In genomic region chr16:77723108-77723514, GRCh38 we compare ENCODE assay signal across 8 cellular contexts. TPM values are rescaled to one million over a fixed set of nuclear protein-coding genes. Genes with fewer than 3 reads are reported as not detected.
A peak's percentile ranks its signal among the peaks of the same experiment; 100 is the strongest.
DNase-seq lines count a peak whose midpoint lies in the region; ATAC-seq and TF ChIP-seq lines count a peak whose summit lies in the region.

No MANE protein-coding gene starts in this region.

- peak; percentile 14 for ATAC-seq in GM21825 (IDR thresholded peaks at IDR 0.05; ENCODE audit: unreplicated experiment)

- H3K4me1 ChIP-seq in ascending aorta = no peaks in the 10 kb centered on the region
- H3K4me1 ChIP-seq in skeletal muscle satellite cell (ENCODE audit: control insufficient read depth, insufficient read depth, low read length) = peaks cover 5% of the 10 kb centered on the region

- TF ChIP-seq CTCF in ascending aorta (IDR thresholded peaks at IDR 0.05) = no peak

- peak overlapping the region; percentile 98 for H3K4me2 ChIP-seq in skeletal muscle satellite cell (ENCODE audit: low read length)

- intact Hi-C loops in ascending aorta (cut with DNase I) = loop anchor here (2.0 to 5.0 kb wide), 6 partner anchors 42 to 280 kb away; partner anchors contain the start of gene VAT1L

- H3K9ac ChIP-seq in skeletal muscle satellite cell (ENCODE audit: low read depth, low read length) = peak overlapping the region; percentile 91

- peak overlapping the region; percentile 75 for H3K4me3 ChIP-seq in MG63
- peak overlapping the region; percentile 64 to 67 for H3K4me3 ChIP-seq in ascending aorta
- H3K4me3 ChIP-seq in iPS-11a (ENCODE audit: low read depth, low read length) = peak overlapping the region; percentile 59
- peak overlapping the region; percentile 81 for H3K4me3 ChIP-seq in skeletal muscle satellite cell (ENCODE audit: low read length)

- H3K36me3 ChIP-seq in MG63 (no peaks in the 10 kb centered on the region), ascending aorta (no peaks in the 10 kb centered on the region), skeletal muscle satellite cell (ENCODE audit: insufficient read depth, low read length) (no peaks in the 10 kb centered on the region)

- H3K27ac ChIP-seq in ascending aorta = peak overlapping the region; percentile 75 to 83

- H3K27me3 ChIP-seq in MG63 = no peaks in the 10 kb centered on the region
- no peaks in the 10 kb centered on the region for H3K27me3 ChIP-seq in ascending aorta
- no peaks in the 10 kb centered on the region for H3K27me3 ChIP-seq in skeletal muscle satellite cell (ENCODE audit: control insufficient read depth, insufficient read depth, low read length)

- peak; percentile 59 for DNase-seq in GM03348 (ENCODE audit: low spot score)
- no peak for DNase-seq in MG63
- no peak for DNase-seq in ascending aorta (ENCODE audit: low spot score in 2 of 2)
- DNase-seq in OCI-M2 (lab: John Stamatoyannopoulos, UW; ENCODE audit: unreplicated experiment) = no peak
- DNase-seq in NCI-H1694 treated with DMSO at 0.1 percent for 48 hours (lab: John Stamatoyannopoulos, UW) = no peak

- no peaks in the 10 kb centered on the region for H3K9me3 ChIP-seq in MG63
- no peaks in the 10 kb centered on the region for H3K9me3 ChIP-seq in ascending aorta
- H3K9me3 ChIP-seq in skeletal muscle satellite cell (replicated peaks; ENCODE audit: low read length) = no peaks in the 10 kb centered on the region

RNA-seq across cellular contexts. Expression of gene NUDT7, which starts 0.8 kb away (rescaled TPM):
- 3.0 TPM in 1 of 2 replicates, not detected in the other for total RNA-seq in MG63 (2014; rRNA removed; shearing (Covaris generic); ENCODE audit: low replicate concordance)
- not detected for total RNA-seq in ascending aorta
- total RNA-seq in skeletal muscle satellite cell (2012; rRNA removed) = 4.3 and 6.8 TPM in 2 replicates
